ENCODE assay signal across 12 cellular contexts in the genomic region with DNA sequence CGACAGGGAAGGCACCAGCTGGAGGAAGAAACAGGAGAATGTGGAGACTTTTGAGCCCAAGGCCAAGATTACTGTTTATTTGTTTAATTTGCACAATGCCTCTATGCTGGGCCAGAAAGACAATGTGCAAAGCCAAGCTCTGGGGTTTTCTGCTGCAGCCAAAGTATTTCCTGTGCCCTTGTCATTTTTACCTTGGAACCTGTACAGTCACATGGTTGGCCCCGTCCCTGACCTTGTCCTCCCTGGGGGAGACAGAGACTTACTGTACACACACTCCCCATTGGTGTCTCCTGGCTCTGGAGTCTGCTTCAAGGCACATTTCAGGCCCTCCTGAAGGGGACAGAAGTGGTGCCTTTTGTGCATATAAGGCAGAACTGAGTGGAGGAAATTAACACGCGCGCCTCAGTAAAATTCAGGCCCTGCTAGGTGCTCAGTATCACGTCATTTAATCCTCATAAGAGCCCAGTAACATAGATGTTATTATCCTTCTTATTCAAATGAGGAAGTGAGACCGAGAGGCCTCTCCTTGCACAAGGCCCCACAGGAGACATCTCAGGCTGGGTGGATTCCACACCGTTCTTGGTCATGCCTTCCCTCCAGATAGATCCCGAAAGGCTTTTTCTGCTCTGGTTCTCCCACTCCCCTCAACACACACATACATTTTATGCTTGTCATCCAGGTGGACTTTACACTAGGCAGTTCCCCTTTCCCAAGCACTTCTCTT. TPM values are rescaled to one million over a fixed set of nuclear protein-coding genes. Genes with fewer than 3 reads are reported as not detected.
DNase-seq lines count a peak whose midpoint lies in the region; ATAC-seq, FAIRE-seq and TF ChIP-seq lines count a peak whose summit lies in the region.
"Had no signal": no experiment of that assay in that cellular context is flagged by ENCODE, and none has a peak within 500 bp of the region (broad histone marks: within the 10 kb centered on the region; RNA-seq: fewer than 3 reads in every experiment).

No MANE protein-coding gene starts in this region.

- H3K9me1 ChIP-seq in K562 (ENCODE audit: control insufficient read depth, insufficient read depth, low read length): no peaks in the 10 kb centered on the region

- POLR2A ChIA-PET in K562 (lab: Yijun Ruan, JAX): no interaction called here

- no peak for TF ChIP-seq EP300 in K562 (IDR thresholded peaks at IDR 0.05; ENCODE audit: low read length)

- no peaks in the 10 kb centered on the region for H3K9me3 ChIP-seq in K562 (replicated peaks; ENCODE audit: control insufficient read depth, insufficient read depth, low read depth, low read length)
- H3K9me3 ChIP-seq: Caco-2 had no signal

- H3K79me2 ChIP-seq in K562 (ENCODE audit: control insufficient read depth, insufficient read depth, low read length): no peaks in the 10 kb centered on the region
- H3K79me2 ChIP-seq: hepatocyte had no signal

- H4K20me1 ChIP-seq in K562 (replicated peaks; ENCODE audit: control insufficient read depth, insufficient read depth, low read length): no peaks in the 10 kb centered on the region

- H3K9me3 Mint-ChIP-seq in osteocyte (ENCODE audit: unreplicated experiment): peaks cover 8% of the 10 kb centered on the region

- DNase-seq in K562 (ENCODE audit: extremely low read depth in 1 of 4, low spot score in 3 of 4): no peak
- no peak for DNase-seq in NCI-H2171 (lab: John Stamatoyannopoulos, UW)
- no peak for DNase-seq in DMS53 (lab: John Stamatoyannopoulos, UW)
- no peak for DNase-seq in NCI-H1694 (lab: John Stamatoyannopoulos, UW)
- no peak for DNase-seq in osteocyte (ENCODE audit: extremely low spot score, unreplicated experiment)
- DNase-seq: Caco-2, NCI-H1436 treated with DMSO at 0.1 percent for 48 hours had no signal

- ATAC-seq in GM18499 (IDR thresholded peaks at IDR 0.05; ENCODE audit: insufficient read depth, unreplicated experiment) (peak; percentile 72), GM21528 (IDR thresholded peaks at IDR 0.05; ENCODE audit: low FRiP score, unreplicated experiment) (peak; percentile 78), HG03342 (IDR thresholded peaks at IDR 0.05; ENCODE audit: unreplicated experiment) (peak; percentile 88), K562 (no peak; the same call in 1 of the 3 replicates)

- no peaks in the 10 kb centered on the region for H3K4me1 ChIP-seq in K562 (replicated peaks in 1 of 2; ENCODE audit: control insufficient read depth in 2 of 2, insufficient read depth in 2 of 2, low read length in 2 of 2)

- TF ChIP-seq CTCF in K562 (IDR thresholded peaks at IDR 0.05 in 2 of 3, conservative IDR thresholded peaks at IDR 0.05 in 1 of 3; ENCODE audit: insufficient read depth in 2 of 3, low read depth in 1 of 3, low read length in 3 of 3) (no peak), osteocyte (IDR thresholded peaks at IDR 0.05) (no peak)

- no peak overlapping the region for H3K4me2 ChIP-seq in K562 (ENCODE audit: insufficient read depth, low read length)
- H3K4me2 ChIP-seq: hepatocyte had no signal

- H3K27ac Mint-ChIP-seq in osteocyte (ENCODE audit: unreplicated experiment): no peak overlapping the region

- no peak overlapping the region for H3K4me3 ChIP-seq in K562
- H3K4me3 ChIP-seq: hepatocyte had no signal

- peaks cover 5% of the 10 kb centered on the region for H3K4me1 Mint-ChIP-seq in osteocyte (ENCODE audit: unreplicated experiment)

- no peak overlapping the region for H3K27ac ChIP-seq in K562 (ENCODE audit: extremely low read depth, low read depth, low read length)
- H3K27ac ChIP-seq: hepatocyte had no signal

- no peak for FAIRE-seq in K562 (lab: Jason Lieb, UNC)
- FAIRE-seq: H54 had no signal

- no peaks in the 10 kb centered on the region for H3K36me3 ChIP-seq in K562 (ENCODE audit: control insufficient read depth, insufficient read depth, low read length)

- no peak for TF ChIP-seq POLR2A in K562 (conservative IDR thresholded peaks at IDR 0.05)

- in situ Hi-C loops in K562 (cut with MboI): no loop called here

- CTCF ChIA-PET in K562 (lab: Yijun Ruan, JAX; ENCODE audit: low intra/inter-chr PET ratio): no interaction called here

- H3K9ac ChIP-seq in K562 (ENCODE audit: insufficient read depth in 1 of 2, low read depth in 2 of 2, low read length in 2 of 2): no peak overlapping the region

- H2AFZ ChIP-seq in K562 (ENCODE audit: low read depth, low read length): no peak overlapping the region
- H2AFZ ChIP-seq: hepatocyte had no signal

- WGBS in K562 (ENCODE audit: insufficient coverage, low coverage, missing lambda C conversion rate): 4% methylated on average over 9 of the region's 9 CpGs

- H3K27me3 ChIP-seq in K562 (ENCODE audit: control insufficient read depth in 2 of 2, insufficient read depth in 2 of 2, low read length in 2 of 2): peaks cover 0 to 8% of the 10 kb centered on the region in 2 experiments; a peak in 3 of 5 replicates
- H3K27me3 ChIP-seq: hepatocyte had no signal

- peaks cover 12% of the 10 kb centered on the region for H3K27me3 Mint-ChIP-seq in osteocyte (ENCODE audit: unreplicated experiment)

- no TSS peak for BruUV-seq in K562 (replicated peaks; lab: Mats Ljungman, UMichigan)

- intact Hi-C loops in K562 (cut with micrococcal nuclease): no loop called here

- no peak overlapping the region for H3K4me3 Mint-ChIP-seq in osteocyte (ENCODE audit: unreplicated experiment)

- no peaks in the 10 kb centered on the region for H3K36me3 Mint-ChIP-seq in osteocyte (ENCODE audit: unreplicated experiment)

- no peak for TF ChIP-seq RAD21 in K562 (CRISPR knock-in tag; conservative IDR thresholded peaks at IDR 0.05 in 1 of 2, IDR thresholded peaks at IDR 0.05 in 1 of 2)

TF ChIP-seq in K562, 482 proteins besides CTCF, POLR2A, EP300 and RAD21 (continues in another document):
- no peak for TF ChIP-seq RBM15 (IDR thresholded peaks at IDR 0.05; ENCODE audit: insufficient read depth, low read length)
- TF ChIP-seq SPI1 (IDR thresholded peaks at IDR 0.05; ENCODE audit: borderline replicate concordance, low read depth, low read length): peak; percentile 74
- no peak for TF ChIP-seq TFAM (CRISPR knock-in tag; conservative IDR thresholded peaks at IDR 0.05)

RNA-seq across cellular contexts. Expression of gene C1orf115, which starts 21.1 kb away (rescaled TPM):
- total RNA-seq in K562 (2011; cell fraction: chromatin; rRNA removed; ENCODE audit: low replicate concordance): not detected in 2 replicates
- total RNA-seq in K562 (2011; cell fraction: nucleolus; rRNA removed): not detected in 2 replicates
- total RNA-seq in K562 (2011; cell fraction: nucleoplasm; rRNA removed): not detected in 2 replicates
- total RNA-seq in K562 (2014; rRNA removed): not detected in 2 replicates
- total RNA-seq in K562 (2014; rRNA removed; fragmentation: Illumina TruSeq; extraction: Trizol): not detected in 2 replicates
- total RNA-seq in K562 (2015; rRNA removed; fragmentation: Illumina TruSeq; extraction: Trizol): not detected in 2 replicates
- 0.09 TPM in 1 of 2 replicates, not detected in the other for total RNA-seq in K562 (2021)
- not detected in 2 replicates for polyA plus RNA-seq in K562 (2011; rRNA removed)
- polyA plus RNA-seq in K562 (2011; cell fraction: cytosol; rRNA removed): not detected in 2 replicates
- polyA plus RNA-seq in K562 (2011; cell fraction: nucleus; rRNA removed): not detected in 2 replicates
- not detected in 2 replicates for polyA plus RNA-seq in K562 (2012)
- not detected in 2 replicates for polyA plus RNA-seq in K562 (2014; fragmentation: Illumina TruSeq; extraction: Trizol)
- polyA plus RNA-seq in K562 (2014; fragmentation: Nextera tagmentation; extraction: Ambion mirVana): not detected
- not detected in 2 replicates for polyA plus RNA-seq in K562 (2014; rRNA removed)
- polyA minus RNA-seq in K562 (2011; rRNA and poly(A)+ RNA removed): not detected in 2 replicates
- polyA minus RNA-seq in K562 (2011; cell fraction: cytosol; rRNA and poly(A)+ RNA removed): not detected in 2 replicates
- polyA minus RNA-seq in K562 (2011; cell fraction: nucleus; rRNA and poly(A)+ RNA removed): not detected in 2 replicates
- 5.6 and 5.9 TPM in 2 replicates for total RNA-seq in osteocyte

RNA-seq across cellular contexts. Expression of gene MTARC2, which starts 36.9 kb away (rescaled TPM):
- not detected in 2 replicates for total RNA-seq in K562 (2011; cell fraction: chromatin; rRNA removed; ENCODE audit: low replicate concordance)
- not detected in 2 replicates for total RNA-seq in K562 (2011; cell fraction: nucleolus; rRNA removed)
- total RNA-seq in K562 (2011; cell fraction: nucleoplasm; rRNA removed): not detected in 2 replicates
- total RNA-seq in K562 (2014; rRNA removed) (not detected in 2 replicates), K562 (2014; rRNA removed; fragmentation: Illumina TruSeq; extraction: Trizol) (not detected in 2 replicates), K562 (2015; rRNA removed; fragmentation: Illumina TruSeq; extraction: Trizol) (not detected in 2 replicates), K562 (2021) (0.11 and 0.35 TPM in 2 replicates), osteocyte (25.6 and 27.9 TPM in 2 replicates)
- polyA plus RNA-seq in K562 (2011; rRNA removed) (not detected in 2 replicates), K562 (2014; fragmentation: Illumina TruSeq; extraction: Trizol) (not detected in 2 replicates), K562 (2014; fragmentation: Nextera tagmentation; extraction: Ambion mirVana) (under 1 TPM in 1 of 2 experiments, not detected in 1; 0.03 TPM), K562 (2014; rRNA removed) (not detected in 2 replicates)
- polyA plus RNA-seq in K562 (2011; cell fraction: cytosol; rRNA removed): not detected in 2 replicates
- polyA plus RNA-seq in K562 (2011; cell fraction: nucleus; rRNA removed): not detected in 2 replicates
- 0.11 TPM in 1 of 2 replicates, not detected in the other for polyA plus RNA-seq in K562 (2012)
- not detected in 2 replicates for polyA minus RNA-seq in K562 (2011; rRNA and poly(A)+ RNA removed)
- not detected in 2 replicates for polyA minus RNA-seq in K562 (2011; cell fraction: cytosol; rRNA and poly(A)+ RNA removed)
- polyA minus RNA-seq in K562 (2011; cell fraction: nucleus; rRNA and poly(A)+ RNA removed): not detected in 2 replicates

Comparison
In these comparisons a context has a peak if more than half of its experiments do, and no peak if none do; other contexts are left out.
1. RNA of gene MTARC2, which starts 36.9 kb away (total RNA-seq): 25.6 to 27.9 TPM in osteocyte; 0.11 to 0.35 TPM in K562; every median in the first group is over 10 times any median in the second.